ENCODE assay signal across 22 cellular contexts in genomic region chr12:1212529-1212928, GRCh38.
DNase-seq lines count a peak whose midpoint lies in the region.
"Had no signal": no experiment of that assay in that cellular context is flagged by ENCODE, and none has a peak within 500 bp of the region (broad histone marks: within the 10 kb centered on the region; RNA-seq: fewer than 3 reads in every experiment).

No MANE protein-coding gene starts in this region.

- H3K4me3 ChIP-seq in endocrine pancreas (ENCODE audit: control insufficient read depth, insufficient read depth, low read length) (no peak overlapping the region), mucosa of rectum (ENCODE audit: low read length in 2 of 2) (no peak overlapping the region)
- no peak overlapping the region for H3K4me3 ChIP-seq in effector memory CD4-positive, alpha-beta T cell (ENCODE audit: insufficient read depth, low read depth, low read length, poor library complexity, severe bottlenecking)
- H3K4me3 ChIP-seq: esophagus muscularis mucosa, K562, spleen had no signal

- DNase-seq in ELF-1 (ENCODE audit: low read depth, low spot score) = peak; percentile 14
- peak; percentile 36 for DNase-seq in LoVo (ENCODE audit: low spot score)
- DNase-seq in effector memory CD4-positive, alpha-beta T cell = no peak
- no peak for DNase-seq in NCI-H526 treated with DMSO at 0.1 percent for 48 hours (lab: John Stamatoyannopoulos, UW)
- no peak for DNase-seq in NCI-H510A treated with DMSO at 0.1 percent for 48 hours (lab: John Stamatoyannopoulos, UW)
- DNase-seq: activated CD4-positive, alpha-beta T cell treated with anti-CD3 and anti-CD28 coated beads, Interleukin-2, amount 50 U/mL, for 1 hour; activated CD4-positive, CD25-positive, alpha-beta regulatory T cell; activated T-cell treated with anti-CD3 and anti-CD28 coated beads, Interleukin-2, amount 50 U/mL, for 4 hours; CD4-positive, alpha-beta memory T cell; cortex of kidney; foreskin fibroblast; head of caudate nucleus; NCI-H1092 treated with DMSO at 0.1 percent for 48 hours; NCI-H187; NCI-H526; right cardiac atrium; spleen; stimulated activated naive CD8-positive, alpha-beta T cell treated with anti-CD3 and anti-CD28 coated beads, Interleukin-15, Interleukin-2, amounts not matched to agents 100 U/mL and 50 U/mL, for 24 hours had no signal

- H3K4me1 ChIP-seq in endocrine pancreas (ENCODE audit: control insufficient read depth, insufficient read depth, low read length) = peaks cover 11% of the 10 kb centered on the region
- H3K4me1 ChIP-seq in mucosa of rectum (ENCODE audit: control insufficient read depth in 2 of 2, insufficient read depth in 2 of 2, low read length in 2 of 2) = peaks cover 3 to 22% of the 10 kb centered on the region in 2 donors
- no peaks in the 10 kb centered on the region for H3K4me1 ChIP-seq in effector memory CD4-positive, alpha-beta T cell (ENCODE audit: control insufficient read depth, insufficient read depth, low read length, poor library complexity, severe bottlenecking)

- no peaks in the 10 kb centered on the region for H3K36me3 ChIP-seq in endocrine pancreas (ENCODE audit: control insufficient read depth, insufficient read depth, low read length)
- H3K36me3 ChIP-seq in mucosa of rectum (ENCODE audit: control insufficient read depth in 2 of 2, insufficient read depth in 2 of 2, low read length in 2 of 2) = no peaks in the 10 kb centered on the region
- no peaks in the 10 kb centered on the region for H3K36me3 ChIP-seq in effector memory CD4-positive, alpha-beta T cell (ENCODE audit: control insufficient read depth, insufficient read depth, low read length)
- H3K36me3 ChIP-seq: esophagus muscularis mucosa had no signal

- no peaks in the 10 kb centered on the region for H3K9me3 ChIP-seq in endocrine pancreas (ENCODE audit: control insufficient read depth, low read length)
- H3K9me3 ChIP-seq in mucosa of rectum (ENCODE audit: control insufficient read depth in 2 of 2, low read length in 2 of 2) = no peaks in the 10 kb centered on the region
- no peaks in the 10 kb centered on the region for H3K9me3 ChIP-seq in effector memory CD4-positive, alpha-beta T cell (ENCODE audit: control insufficient read depth, low read length)
- H3K9me3 ChIP-seq: esophagus muscularis mucosa, spleen had no signal

- H3K27me3 ChIP-seq in endocrine pancreas (ENCODE audit: control insufficient read depth, insufficient read depth, low read length) (no peaks in the 10 kb centered on the region), mucosa of rectum (ENCODE audit: control insufficient read depth in 2 of 2, insufficient read depth in 2 of 2, low read length in 2 of 2) (no peaks in the 10 kb centered on the region)
- no peaks in the 10 kb centered on the region for H3K27me3 ChIP-seq in effector memory CD4-positive, alpha-beta T cell (replicated peaks; ENCODE audit: control insufficient read depth, insufficient read depth, low read length, poor library complexity, severe bottlenecking)
- H3K27me3 ChIP-seq: esophagus muscularis mucosa, spleen had no signal

- peak overlapping the region; percentile 12 to 46 for H3K27ac ChIP-seq in mucosa of rectum (ENCODE audit: low read depth in 2 of 2, low read length in 2 of 2)
- no peak overlapping the region for H3K27ac ChIP-seq in effector memory CD4-positive, alpha-beta T cell (ENCODE audit: insufficient read depth, low read length, poor library complexity, severe bottlenecking)
- H3K27ac ChIP-seq: esophagus muscularis mucosa, spleen had no signal

- H3K9ac ChIP-seq in endocrine pancreas (ENCODE audit: control insufficient read depth, insufficient read depth, low read length) = peak overlapping the region; percentile 17
- H3K9ac ChIP-seq in mucosa of rectum (ENCODE audit: low read depth in 1 of 2, low read length in 2 of 2) = no peak overlapping the region

Comparison
In these comparisons a context has a peak if more than half of its experiments do, and no peak if none do; other contexts are left out.
1. DNase-seq: peak in ELF-1 (single experiment) and LoVo (single experiment); none in effector memory CD4-positive, alpha-beta T cell (0 of 3), NCI-H526 treated with DMSO at 0.1 percent for 48 hours (single experiment) and NCI-H510A treated with DMSO at 0.1 percent for 48 hours (single experiment).